Comparison of ENCODE assay signal across 34 cellular contexts in the genomic region with DNA sequence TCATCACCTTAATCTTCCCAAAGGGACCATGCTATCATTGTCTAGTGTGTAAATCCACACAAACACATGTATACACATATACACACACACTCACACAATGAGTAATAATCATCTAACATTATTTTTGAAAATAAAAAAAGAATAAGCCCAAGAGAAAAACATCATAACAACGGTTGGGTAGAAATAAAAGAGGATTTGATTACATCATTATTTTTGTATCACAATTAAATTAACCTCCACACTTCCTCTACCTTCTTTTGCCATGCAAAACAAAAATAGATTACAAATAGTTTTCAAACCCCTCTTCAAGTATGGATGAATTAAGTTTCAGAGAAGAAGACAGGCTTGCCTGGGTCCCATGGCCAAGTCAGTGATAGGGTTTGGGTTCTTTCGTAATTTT.
"Had no signal": no experiment of that assay in that cellular context is flagged by ENCODE, and none has a peak within 500 bp of the region (broad histone marks: within the 10 kb centered on the region; RNA-seq: fewer than 3 reads in every experiment).

No MANE protein-coding gene starts in this region.

- ATAC-seq: activated naive CD4-positive, alpha-beta T cell treated with anti-CD3 and anti-CD28 coated beads, Interleukin-2, amount 50 U/mL, for 72 hours; activated naive CD8-positive, alpha-beta T cell treated with anti-CD3 and anti-CD28 coated beads, Interleukin-2, amount 50 U/mL, for 24 hours; activated T-cell treated with anti-CD3 and anti-CD28 coated beads, Interleukin-2, amount 50 U/mL, for 4 hours; activated T-cell treated with anti-CD3 and anti-CD28 coated beads, Interleukin-2, amount 50 U/mL, for 72 hours; activated T-helper 17 cell treated with anti-CD3 and anti-CD28 coated beads, Interleukin-2, amount 50 U/mL, for 72 hours; body of pancreas had no signal

- H3K27me3 ChIP-seq: adrenal gland, ascending aorta, body of pancreas, brain microvascular endothelial cell, breast epithelium, cardiac muscle cell had no signal

- H3K36me3 ChIP-seq: adrenal gland, ascending aorta, brain microvascular endothelial cell, breast epithelium, cardiac muscle cell had no signal

- H3K4me3 ChIP-seq: adrenal gland, ascending aorta, body of pancreas, breast epithelium, cardiac muscle cell had no signal

- DNase-seq: activated effector memory CD4-positive, alpha-beta T cell treated with anti-CD3 and anti-CD28 coated beads, Interleukin-2, amount 50 U/mL, for 16 hours; activated effector memory CD4-positive, alpha-beta T cell treated with Interleukin-2 at 50 U/mL for 16 hours; activated gamma-delta T cell; activated gamma-delta T cell treated with Interleukin-2 at 50 U/mL for 16 hours; activated naive CD4-positive, alpha-beta T cell; activated naive CD4-positive, alpha-beta T cell treated with anti-CD3 and anti-CD28 coated beads for 36 hours; activated naive CD4-positive, alpha-beta T cell treated with anti-CD3 and anti-CD28 coated beads, Interleukin-2, amount 10 ng/mL, durations not matched to agents 7 days and 5 days; activated naive CD4-positive, alpha-beta T cell treated with anti-CD3 and anti-CD28 coated beads, Interleukin-2, amount 50 U/mL, for 16 hours; activated naive CD4-positive, alpha-beta T cell treated with Interleukin-2 at 50 U/mL for 16 hours; activated naive CD8-positive, alpha-beta T cell treated with anti-CD3 and anti-CD28 coated beads for 36 hours; activated naive CD8-positive, alpha-beta T cell treated with anti-CD3 and anti-CD28 coated beads, Interleukin-2, amount 10 ng/mL, durations not matched to agents 7 days and 5 days; activated naive CD8-positive, alpha-beta T cell treated with anti-CD3 and anti-CD28 coated beads, Interleukin-2, amount 50 U/mL, for 24 hours; activated T-cell treated with anti-CD3 and anti-CD28 coated beads, Interleukin-2, amount 50 U/mL, for 1 hour; activated T-cell treated with anti-CD3 and anti-CD28 coated beads, Interleukin-2, amount 50 U/mL, for 24 hours; activated T-cell treated with anti-CD3 and anti-CD28 coated beads, Interleukin-2, amount 50 U/mL, for 4 hours; activated T-cell treated with anti-CD3 and anti-CD28 coated beads, Interleukin-2, amount 50 U/mL, for 48 hours; activated T-cell treated with anti-CD3 and anti-CD28 coated beads, Interleukin-2, amount 50 U/mL, for 72 hours; adrenal gland; amniotic stem cell; amygdala; anterior cingulate cortex; aorta; body of pancreas; brain microvascular endothelial cell; caudate nucleus; central memory CD4-positive, alpha-beta T cell; cerebellar nuclear complex had no signal

- H3K27ac ChIP-seq: adrenal gland, ascending aorta, body of pancreas, brain microvascular endothelial cell, breast epithelium, cardiac muscle cell had no signal

- FAIRE-seq: astrocyte, bronchial epithelial cell had no signal

- H3K9me3 ChIP-seq: adrenal gland, ascending aorta, body of pancreas, breast epithelium had no signal

- H3K4me1 ChIP-seq: adrenal gland, ascending aorta, body of pancreas, breast epithelium had no signal
